8 cellular contexts compared by ENCODE assay signal in the genomic region with DNA sequence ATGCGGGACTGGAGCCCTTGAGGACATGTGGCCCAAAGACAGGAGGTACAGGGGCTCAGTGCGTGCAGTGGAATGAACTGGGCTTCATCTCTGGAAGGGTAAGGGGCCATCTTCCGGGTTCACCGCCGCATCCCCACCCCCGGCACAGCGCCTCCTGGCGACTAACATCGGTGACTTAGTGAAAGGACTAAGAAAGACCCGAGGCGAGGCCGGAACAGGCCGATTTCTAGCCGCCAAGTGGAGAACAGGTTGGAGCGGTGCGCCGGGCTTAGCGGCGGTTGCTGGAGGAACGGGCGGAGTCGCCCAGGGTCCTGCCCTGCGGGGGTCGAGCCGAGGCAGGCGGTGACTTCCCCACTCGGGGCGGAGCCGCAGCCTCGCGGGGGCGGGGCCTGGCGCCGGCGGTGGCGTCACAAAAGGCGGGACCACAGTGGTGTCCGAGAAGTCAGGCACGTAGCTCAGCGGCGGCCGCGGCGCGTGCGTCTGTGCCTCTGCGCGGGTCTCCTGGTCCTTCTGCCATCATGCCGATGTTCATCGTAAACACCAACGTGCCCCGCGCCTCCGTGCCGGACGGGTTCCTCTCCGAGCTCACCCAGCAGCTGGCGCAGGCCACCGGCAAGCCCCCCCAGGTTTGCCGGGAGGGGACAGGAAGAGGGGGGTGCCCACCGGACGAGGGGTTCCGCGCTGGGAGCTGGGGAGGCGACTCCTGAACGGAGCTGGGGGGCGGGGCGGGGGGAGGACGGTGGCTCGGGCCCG. TPM values are rescaled to one million over a fixed set of nuclear protein-coding genes. Genes with fewer than 3 reads are reported as not detected.
A peak's percentile ranks its signal among the peaks of the same experiment; 100 is the strongest.
DNase-seq lines count a peak whose midpoint lies in the region; ATAC-seq and TF ChIP-seq lines count a peak whose summit lies in the region.

Gene MIF, plus strand, starts transcription at position 427 of the 753 bp plus-strand sequence. Its CDS starts 92 bp downstream, at position 519.

- WGBS in adrenal gland, 4 donors = 0 to 2% (median 1%) methylated on average over 6 to 71 of the region's 71 CpGs
- 1% methylated on average over 65 to 71 of the region's 71 CpGs for WGBS in heart right ventricle, 2 donors
- WGBS in upper lobe of left lung, 2 donors = 2 to 4% methylated on average over 21 to 34 of the region's 71 CpGs

- peaks cover 0 to 18% of the 10 kb centered on the region in 2 donors for H3K36me3 ChIP-seq in adrenal gland (replicated peaks in 1 of 2)
- peaks cover 0 to 24% (median 5%) of the 10 kb centered on the region in 9 donors for H3K36me3 ChIP-seq in heart right ventricle
- H3K36me3 ChIP-seq in upper lobe of left lung = peaks cover 0 to 24% (median 16%) of the 10 kb centered on the region in 4 donors

- H3K9me3 ChIP-seq in adrenal gland (replicated peaks in 1 of 3) (no peaks in the 10 kb centered on the region), heart right ventricle (no peaks in the 10 kb centered on the region), upper lobe of left lung (no peaks in the 10 kb centered on the region)

- peak in 1 of 4 donors; percentile 27 for TF ChIP-seq EP300 in upper lobe of left lung (IDR thresholded peaks at IDR 0.05)

- TF ChIP-seq CTCF in GM13977 (IDR thresholded peaks at IDR 0.05; ENCODE audit: extremely low read depth, insufficient read depth, missing control alignments) (peak; percentile 70), adrenal gland (IDR thresholded peaks at IDR 0.05) (peak; percentile 39 to 86 (median 73)), heart right ventricle (IDR thresholded peaks at IDR 0.05) (peak; percentile 33 to 83 (median 68)), upper lobe of left lung (IDR thresholded peaks at IDR 0.05) (peak; percentile 66 to 93 (median 90))

- peak within 1 kb of the TSS; percentile 31 to 89 (median 64) for H3K4me3 ChIP-seq in adrenal gland
- peak within 1 kb of the TSS; percentile 49 to 88 (median 70) for H3K4me3 ChIP-seq in heart right ventricle
- peak within 1 kb of the TSS; percentile 79 to 94 (median 88) for H3K4me3 ChIP-seq in upper lobe of left lung

- intact Hi-C loops in adrenal gland (cut with DNase I) = no loop called here
- intact Hi-C loops in heart right ventricle (cut with DNase I) = loop anchor here in 2 of 10 donors (1.0 to 5.0 kb wide), 2 partner anchors 19 to 37 kb away; partner anchors contain the start of gene SLC2A11 (in 1 of the 2)
- intact Hi-C loops in posterior vena cava (cut with DNase I) = no loop called here

- peaks cover 0 to 24% of the 10 kb centered on the region in 2 donors for H3K4me1 ChIP-seq in adrenal gland (replicated peaks in 1 of 2)
- H3K4me1 ChIP-seq in heart right ventricle = peaks cover 7 to 42% (median 25%) of the 10 kb centered on the region in 9 donors
- peaks cover 17 to 27% (median 22%) of the 10 kb centered on the region in 4 donors for H3K4me1 ChIP-seq in upper lobe of left lung

- peak within 1 kb of the TSS; percentile 91 to 100 (median 97) for H3K27ac ChIP-seq in adrenal gland
- peak within 1 kb of the TSS; percentile 71 to 99 (median 92) for H3K27ac ChIP-seq in heart right ventricle
- peak within 1 kb of the TSS; percentile 94 to 99 (median 97) for H3K27ac ChIP-seq in upper lobe of left lung

- H3K27me3 ChIP-seq in adrenal gland (no peaks in the 10 kb centered on the region), heart right ventricle (no peaks in the 10 kb centered on the region), upper lobe of left lung (no peaks in the 10 kb centered on the region)

- in situ Hi-C loops in GM13977 (cut with MboI; ENCODE audit: low pct_unique_long_range_greater_than_20kb, low sequenced_read_pairs, unreplicated experiment) = no loop called here

- TF ChIP-seq POLR2A in adrenal gland (IDR thresholded peaks at IDR 0.05) = peak; percentile 86 to 94
- TF ChIP-seq POLR2A in upper lobe of left lung (IDR thresholded peaks at IDR 0.05) = peak in 3 of 4 donors; percentile 89 to 92 (median 90)

- ATAC-seq in HG02852 (IDR thresholded peaks at IDR 0.05; ENCODE audit: unreplicated experiment) (peak; percentile 86), heart right ventricle (peak; percentile 91 to 98 (median 95)), upper lobe of left lung (ENCODE audit: low FRiP score in 2 of 2) (peak; percentile 95 to 97)

- peak; percentile 99 for DNase-seq in GM13977 (ENCODE audit: low spot score)
- peak; percentile 76 for DNase-seq in NCI-H1436 treated with DMSO at 0.1 percent for 48 hours (lab: John Stamatoyannopoulos, UW)
- peak; percentile 85 to 95 (median 90) for DNase-seq in T-helper 1 cell
- DNase-seq in adrenal gland = peak; percentile 94 to 98 (median 95)
- peak; percentile 94 to 97 for DNase-seq in heart right ventricle
- DNase-seq in posterior vena cava (ENCODE audit: low spot score) = peak; percentile 99
- peak; percentile 95 to 100 for DNase-seq in upper lobe of left lung

RNA-seq across cellular contexts. Expression of gene MIF, which starts in this region (rescaled TPM):
- total RNA-seq in adrenal gland (1,000 to 10,000 TPM in 1 of 8 donors, 100 to 1,000 TPM in 7; 377 to 1,126 (median 714) TPM), heart right ventricle (100 to 1,000 TPM; 135 to 457 (median 225) TPM), posterior vena cava (100 to 1,000 TPM; 385 to 448 TPM), upper lobe of left lung (100 to 1,000 TPM in 5 of 6 donors, 10 to 100 TPM in 1; 54.5 to 388 (median 298) TPM)
- polyA plus RNA-seq in adrenal gland (1,000 to 10,000 TPM in 2 of 3 donors, 10 to 100 TPM in 1; 49.4 to 2,556 (median 2,290) TPM), heart right ventricle (100 to 1,000 TPM; 474 to 634 TPM)

Comparison
In these comparisons a context has a peak if more than half of its experiments do, and no peak if none do; other contexts are left out.
1. Peak in every context shown above with its lines: DNase-seq, ATAC-seq, H3K4me3 ChIP-seq and H3K27ac ChIP-seq.